37 cellular contexts compared by ENCODE assay signal in genomic region chr1:196890668-196891067, GRCh38. TPM values are rescaled to one million over a fixed set of nuclear protein-coding genes. Genes with fewer than 3 reads are reported as not detected.
DNase-seq lines count a peak whose midpoint lies in the region; TF ChIP-seq lines count a peak whose summit lies in the region.
"Had no signal": no experiment of that assay in that cellular context is flagged by ENCODE, and none has a peak within 500 bp of the region (broad histone marks: within the 10 kb centered on the region; RNA-seq: fewer than 3 reads in every experiment).

No MANE protein-coding gene starts in this region.

- H3K9ac ChIP-seq in SK-N-SH (no peak overlapping the region), neural progenitor cell (no peak overlapping the region)

- H3K36me3 Mint-ChIP-seq in neural progenitor cell, result no peaks in the 10 kb centered on the region
- H3K36me3 Mint-ChIP-seq: activated naive CD8-positive, alpha-beta T cell treated with anti-CD3 and anti-CD28 coated beads, Interleukin-2, amount 10 ng/mL, durations not matched to agents 7 days and 5 days; CD4-positive, alpha-beta memory T cell; immature natural killer cell; stimulated activated naive B cell treated with anti-CD40 and anti-IgM and Interleukin-4, amounts not matched to agents 10 μg/mL and 1 μg/mL and 100 μg/mL, for 72 hours had no signal

- CTCF ChIA-PET in SK-N-SH (lab: Yijun Ruan, JAX), result no interaction called here

- no peaks in the 10 kb centered on the region for H3K4me1 ChIP-seq in SK-N-SH (ENCODE audit: control insufficient read depth in 1 of 2, insufficient read depth in 2 of 2, low read depth in 1 of 2, low read length in 1 of 2)
- H3K4me1 ChIP-seq in neural progenitor cell, result no peaks in the 10 kb centered on the region
- H3K4me1 ChIP-seq: ascending aorta, HAP-1 had no signal

- peaks cover 0 to 4% of the 10 kb centered on the region in 2 experiments for H3K36me3 ChIP-seq in SK-N-SH (replicated peaks in 1 of 2; ENCODE audit: control insufficient read depth in 1 of 2, insufficient read depth in 2 of 2, low read length in 1 of 2)
- no peaks in the 10 kb centered on the region for H3K36me3 ChIP-seq in neural progenitor cell
- H3K36me3 ChIP-seq: ascending aorta, cardiac muscle cell, HAP-1 had no signal

- H3K79me2 ChIP-seq in SK-N-SH (ENCODE audit: insufficient read depth), result no peaks in the 10 kb centered on the region
- H3K79me2 ChIP-seq in neural progenitor cell (ENCODE audit: low read depth), result no peaks in the 10 kb centered on the region

- no peak for TF ChIP-seq EP300 in Ishikawa (IDR thresholded peaks at IDR 0.05; ENCODE audit: borderline replicate concordance)
- no peak for TF ChIP-seq EP300 in SK-N-SH (IDR thresholded peaks at IDR 0.05; ENCODE audit: borderline replicate concordance in 1 of 2, low read depth in 1 of 2, low read length in 1 of 2)

- DNase-seq in DMS53 (lab: John Stamatoyannopoulos, UW) (peak; percentile 25), DMS53 treated with DMSO at 0.1 percent for 48 hours (lab: John Stamatoyannopoulos, UW; ENCODE audit: unreplicated experiment) (no peak), SK-N-SH (no peak), neural progenitor cell (ENCODE audit: low spot score) (no peak), 8988T (no peak), cerebellar cortex (ENCODE audit: low spot score) (no peak), AG08396 (ENCODE audit: low spot score) (no peak)
- DNase-seq: activated CD4-positive, alpha-beta T cell treated with anti-CD3 and anti-CD28 coated beads, Interleukin-2, amount 50 U/mL, for 1 hour; activated CD4-positive, CD25-positive, alpha-beta regulatory T cell; activated gamma-delta T cell treated with Interleukin-2 at 50 U/mL for 16 hours; activated naive CD8-positive, alpha-beta T cell treated with anti-CD3 and anti-CD28 coated beads, Interleukin-2, amount 10 ng/mL, durations not matched to agents 7 days and 5 days; activated T-cell treated with anti-CD3 and anti-CD28 coated beads, Interleukin-2, amount 50 U/mL, for 1 hour; AML-193; CD4-positive, alpha-beta memory T cell; effector memory CD4-positive, alpha-beta T cell; hypothalamus; immature natural killer cell; left cardiac atrium; NCI-H1048; NCI-H2107; NCI-H510A; SIG-M5; stimulated activated naive B cell treated with anti-CD40 and anti-IgM and Interleukin-4, amounts not matched to agents 10 μg/mL and 1 μg/mL and 100 μg/mL, for 72 hours; substantia nigra had no signal

- TF ChIP-seq RAD21 in Ishikawa (IDR thresholded peaks at IDR 0.05; ENCODE audit: low read depth), result 0 out of 2 replicates have a peak, but pooled peaks have one; percentile 13
- TF ChIP-seq RAD21 in SK-N-SH (IDR thresholded peaks at IDR 0.05; ENCODE audit: low read length), result peak; percentile 39; the same call in 1 of the 2 replicates

- H3K4me2 ChIP-seq in SK-N-SH, result no peak overlapping the region
- H3K4me2 ChIP-seq in neural progenitor cell, result no peak overlapping the region

- H3F3A ChIP-seq in SK-N-SH (replicated peaks; ENCODE audit: insufficient read depth) (no peaks in the 10 kb centered on the region), neural progenitor cell (ENCODE audit: low read depth) (no peaks in the 10 kb centered on the region)

- H3K27me3 ChIP-seq in SK-N-SH (ENCODE audit: insufficient read depth) (no peaks in the 10 kb centered on the region), neural progenitor cell (no peaks in the 10 kb centered on the region)
- H3K27me3 ChIP-seq: ascending aorta, cardiac muscle cell had no signal

- no peaks in the 10 kb centered on the region for H3K9me2 ChIP-seq in SK-N-SH

- POLR2A ChIA-PET in SK-N-SH (lab: Yijun Ruan, JAX), result no interaction called here

- peaks cover 2% of the 10 kb centered on the region for H3K9me3 Mint-ChIP-seq in neural progenitor cell
- H3K9me3 Mint-ChIP-seq: activated naive CD8-positive, alpha-beta T cell treated with anti-CD3 and anti-CD28 coated beads, Interleukin-2, amount 10 ng/mL, durations not matched to agents 7 days and 5 days; nephron had no signal

- H2AFZ ChIP-seq in SK-N-SH (ENCODE audit: low read depth), result 0 out of 2 replicates have a peak overlapping the region, but pooled peaks have one; percentile 52
- peak overlapping the region; percentile 18 for H2AFZ ChIP-seq in neural progenitor cell (replicated peaks)

- H4K20me1 ChIP-seq in SK-N-SH (ENCODE audit: insufficient read depth) (no peaks in the 10 kb centered on the region), neural progenitor cell (ENCODE audit: low read depth) (no peaks in the 10 kb centered on the region)

- TF ChIP-seq CTCF in SK-N-SH (IDR thresholded peaks at IDR 0.05) (peak; percentile 35), neural progenitor cell (IDR thresholded peaks at IDR 0.05) (no peak)

- no peaks in the 10 kb centered on the region for H3K27me3 Mint-ChIP-seq in neural progenitor cell (ENCODE audit: insufficient read depth, low read depth)
- H3K27me3 Mint-ChIP-seq: activated naive CD8-positive, alpha-beta T cell treated with anti-CD3 and anti-CD28 coated beads, Interleukin-2, amount 10 ng/mL, durations not matched to agents 7 days and 5 days; stimulated activated naive B cell treated with anti-CD40 and anti-IgM and Interleukin-4, amounts not matched to agents 10 μg/mL and 1 μg/mL and 100 μg/mL, for 72 hours had no signal

- H3K4me3 Mint-ChIP-seq in neural progenitor cell, result no peak overlapping the region
- H3K4me3 Mint-ChIP-seq: activated naive CD8-positive, alpha-beta T cell treated with anti-CD3 and anti-CD28 coated beads, Interleukin-2, amount 10 ng/mL, durations not matched to agents 7 days and 5 days; CD4-positive, alpha-beta memory T cell; immature natural killer cell; nephron; stimulated activated naive B cell treated with anti-CD40 and anti-IgM and Interleukin-4, amounts not matched to agents 10 μg/mL and 1 μg/mL and 100 μg/mL, for 72 hours had no signal

- no peaks in the 10 kb centered on the region for H3K9me3 ChIP-seq in SK-N-SH
- no peaks in the 10 kb centered on the region for H3K9me3 ChIP-seq in neural progenitor cell (ENCODE audit: low read depth)
- H3K9me3 ChIP-seq: ascending aorta, HAP-1 had no signal

- WGBS in SK-N-SH (ENCODE audit: low lambda C conversion rate), result 15% methylated on average over 6 of the region's 6 CpGs

- no peak overlapping the region for H3K27ac ChIP-seq in SK-N-SH (ENCODE audit: low read depth in 2 of 2, low read length in 1 of 2)
- no peak overlapping the region for H3K27ac ChIP-seq in neural progenitor cell
- H3K27ac ChIP-seq: ascending aorta, cardiac muscle cell, coronary artery, epithelial cell of prostate, skin epidermis had no signal

- H3K4me1 Mint-ChIP-seq in neural progenitor cell, result no peaks in the 10 kb centered on the region
- H3K4me1 Mint-ChIP-seq: activated naive CD8-positive, alpha-beta T cell treated with anti-CD3 and anti-CD28 coated beads, Interleukin-2, amount 10 ng/mL, durations not matched to agents 7 days and 5 days; CD4-positive, alpha-beta memory T cell; immature natural killer cell; nephron; stimulated activated naive B cell treated with anti-CD40 and anti-IgM and Interleukin-4, amounts not matched to agents 10 μg/mL and 1 μg/mL and 100 μg/mL, for 72 hours had no signal

- H3K27ac Mint-ChIP-seq in neural progenitor cell, result no peak overlapping the region
- H3K27ac Mint-ChIP-seq: activated naive CD8-positive, alpha-beta T cell treated with anti-CD3 and anti-CD28 coated beads, Interleukin-2, amount 10 ng/mL, durations not matched to agents 7 days and 5 days; CD4-positive, alpha-beta memory T cell; immature natural killer cell; nephron; stimulated activated naive B cell treated with anti-CD40 and anti-IgM and Interleukin-4, amounts not matched to agents 10 μg/mL and 1 μg/mL and 100 μg/mL, for 72 hours had no signal

- no peak overlapping the region for H3K4me3 ChIP-seq in SK-N-SH (ENCODE audit: low read depth in 2 of 2, low read length in 1 of 2)
- H3K4me3 ChIP-seq in neural progenitor cell, result no peak overlapping the region
- H3K4me3 ChIP-seq: ascending aorta, cardiac muscle cell, coronary artery, HAP-1, skin epidermis had no signal

TF ChIP-seq in Ishikawa, 13 proteins besides CTCF, POLR2A, EP300 and RAD21 (continues in another document):
- TF ChIP-seq FOXM1 (IDR thresholded peaks at IDR 0.05; ENCODE audit: borderline replicate concordance, low read depth), result no peak
- TF ChIP-seq YY1 (IDR thresholded peaks at IDR 0.05; ENCODE audit: low read depth), result no peak

TF ChIP-seq in SK-N-SH, 30 proteins besides CTCF, POLR2A, EP300 and RAD21:
- TF ChIP-seq SMC3 (IDR thresholded peaks at IDR 0.05; ENCODE audit: low read depth, low read length), result 0 out of 2 replicates have a peak, but pooled peaks have one; percentile 13
- TF ChIP-seq ELF1 (IDR thresholded peaks at IDR 0.05), result no peak
- TF ChIP-seq IRF3 (IDR thresholded peaks at IDR 0.05; ENCODE audit: low read depth, low read length), result no peak
- TF ChIP-seq TCF12 (IDR thresholded peaks at IDR 0.05), result no peak

RNA-seq across cellular contexts. Expression of gene CFHR4, which starts 2.8 kb away (rescaled TPM):
- 0.03 TPM in 1 of 2 replicates, not detected in the other for polyA plus RNA-seq in SK-N-SH (2012; rRNA removed)
- 0.01 TPM in 1 of 2 replicates, not detected in the other for polyA plus RNA-seq in SK-N-SH (2012; cell fraction: cytosol; rRNA removed)
- polyA plus RNA-seq in SK-N-SH (2012; cell fraction: nucleus; rRNA removed), result 0.02 TPM in 2 replicates
- not detected in 2 replicates for total RNA-seq in neural progenitor cell (ENCODE audit: low replicate concordance)
- total RNA-seq: A172; activated naive CD8-positive, alpha-beta T cell treated with anti-CD3 and anti-CD28 coated beads, Interleukin-2, amount 10 ng/mL, durations not matched to agents 7 days and 5 days; ascending aorta; cardiac muscle cell; CD4-positive, alpha-beta memory T cell; left cardiac atrium; mucosa of gallbladder; osteocyte; renal cortical epithelial cell; T-helper 1 cell treated with Interleukin-12 subunit alpha and Interleukin-12 subunit beta and Interleukin-4 antibody, amounts not matched to agents 30 ng/mL and 1 ng/mL, for 36 hours had no signal
- polyA plus RNA-seq: cardiac muscle cell; CD4-positive, alpha-beta memory T cell; immature natural killer cell had no signal

RNA-seq across cellular contexts. Expression of gene CFHR2, which starts 52.9 kb away (rescaled TPM):
- polyA plus RNA-seq in SK-N-SH (2012; rRNA removed), result not detected in 2 replicates
- polyA plus RNA-seq in SK-N-SH (2012; cell fraction: cytosol; rRNA removed), result not detected in 2 replicates
- polyA plus RNA-seq in SK-N-SH (2012; cell fraction: nucleus; rRNA removed), result not detected in 2 replicates
- not detected in 2 replicates for total RNA-seq in neural progenitor cell (ENCODE audit: low replicate concordance)
- total RNA-seq: A172; activated naive CD8-positive, alpha-beta T cell treated with anti-CD3 and anti-CD28 coated beads, Interleukin-2, amount 10 ng/mL, durations not matched to agents 7 days and 5 days; ascending aorta; cardiac muscle cell; CD4-positive, alpha-beta memory T cell; left cardiac atrium; mucosa of gallbladder; osteocyte; renal cortical epithelial cell; T-helper 1 cell treated with Interleukin-12 subunit alpha and Interleukin-12 subunit beta and Interleukin-4 antibody, amounts not matched to agents 30 ng/mL and 1 ng/mL, for 36 hours had no signal
- polyA plus RNA-seq: cardiac muscle cell; CD4-positive, alpha-beta memory T cell; immature natural killer cell had no signal
